Comparison of ENCODE assay signal across 18 cellular contexts in the genomic region with DNA sequence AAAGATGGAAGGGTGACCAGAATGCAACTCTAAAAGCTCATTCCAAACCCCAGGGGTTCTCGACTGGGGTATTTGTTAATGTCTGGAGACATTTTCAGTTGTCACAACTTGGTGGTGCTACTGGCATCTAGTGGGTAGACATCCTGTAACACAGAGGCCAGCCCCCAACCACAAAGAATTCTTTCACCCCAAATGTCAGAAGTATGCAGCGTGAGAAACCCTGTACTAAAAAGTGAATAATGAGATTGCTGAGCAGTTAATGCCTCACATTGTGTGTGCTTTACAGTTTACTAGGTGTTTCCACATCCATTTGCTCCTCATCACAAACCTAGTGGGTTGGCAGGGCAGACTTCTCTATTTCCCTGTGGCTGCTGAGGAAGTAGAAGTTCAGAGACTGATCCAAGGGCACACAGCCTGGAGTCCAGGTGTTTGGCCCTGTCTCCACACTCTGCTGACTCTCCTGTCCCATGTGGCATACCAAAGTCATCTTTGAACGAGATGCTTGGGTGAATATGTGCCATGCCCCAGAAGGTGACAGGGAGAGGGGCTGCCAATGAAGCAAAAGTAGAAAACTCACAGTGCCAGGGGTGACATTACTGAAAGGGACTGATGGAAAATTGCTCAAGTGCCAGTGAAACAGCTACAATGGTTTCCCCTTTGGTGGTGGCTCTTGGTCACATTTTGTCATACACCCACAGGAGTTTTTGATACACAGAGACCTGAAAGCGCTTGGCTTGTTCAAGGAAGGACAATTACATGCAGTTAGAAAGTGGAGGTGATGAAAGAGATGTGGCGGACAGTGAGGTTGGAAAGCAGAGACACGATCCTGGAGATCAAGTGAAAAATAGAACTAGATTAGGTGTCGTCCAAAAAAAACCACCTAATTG. TPM values are rescaled to one million over a fixed set of nuclear protein-coding genes. Genes with fewer than 3 reads are reported as not detected.
DNase-seq lines count a peak whose midpoint lies in the region; ATAC-seq, FAIRE-seq and TF ChIP-seq lines count a peak whose summit lies in the region.
"Had no signal": no experiment of that assay in that cellular context is flagged by ENCODE, and none has a peak within 500 bp of the region (broad histone marks: within the 10 kb centered on the region; RNA-seq: fewer than 3 reads in every experiment).

No MANE protein-coding gene starts in this region.

- TF ChIP-seq POLR2A in heart left ventricle (IDR thresholded peaks at IDR 0.05) (no peak), esophagus muscularis mucosa (IDR thresholded peaks at IDR 0.05; ENCODE audit: low read depth) (no peak)

- TF ChIP-seq CTCF in heart left ventricle (IDR thresholded peaks at IDR 0.05) (no peak), esophagus muscularis mucosa (IDR thresholded peaks at IDR 0.05) (no peak)

- WGBS in heart left ventricle, 4 donors, result 52 to 57% (median 56%) methylated on average over 7 of the region's 7 CpGs
- 85% methylated on average over 7 of the region's 7 CpGs for WGBS in esophagus muscularis mucosa

- no peaks in the 10 kb centered on the region for H3K27me3 ChIP-seq in heart left ventricle
- H3K27me3 ChIP-seq in skeletal muscle tissue (ENCODE audit: control insufficient read depth in 3 of 3, insufficient read depth in 3 of 3, low read length in 3 of 3), result no peaks in the 10 kb centered on the region
- H3K27me3 ChIP-seq in esophagus muscularis mucosa, result no peaks in the 10 kb centered on the region
- H3K27me3 ChIP-seq: Peyer's patch, right lobe of liver had no signal

- intact Hi-C loops in heart left ventricle (cut with DNase I) (loop anchor here in 1 of 10 donors (10.0 kb wide), 1 partner anchor 155 kb away; a partner anchor contains a TSS), esophagus muscularis mucosa (cut with DNase I) (no loop called here)

- DNase-seq in GM18507 (ENCODE audit: extremely low spot score, insufficient read length, low read depth) (no peak), NOMO-1 treated with DMSO at 0.1 percent for 48 hours (lab: John Stamatoyannopoulos, UW; ENCODE audit: unreplicated experiment) (peak; percentile 24), heart left ventricle (no peak), caudate nucleus (lab: John Stamatoyannopoulos, UW) (no peak), esophagus muscularis mucosa (ENCODE audit: extremely low spot score) (no peak)
- DNase-seq: activated CD4-positive, alpha-beta T cell treated with anti-CD3 and anti-CD28 coated beads for 48 hours; activated gamma-delta T cell treated with Interleukin-2 at 50 U/mL for 16 hours; anterior cingulate cortex; midbrain; NCI-H1417; NCI-H69; occipital lobe; Peyer's patch; right lobe of liver had no signal

- H3K9ac ChIP-seq in skeletal muscle tissue (ENCODE audit: low read depth in 1 of 3, low read length in 3 of 3), result no peak overlapping the region

- TF ChIP-seq EP300 in esophagus muscularis mucosa (IDR thresholded peaks at IDR 0.05), result no peak

- FAIRE-seq in GM18507 (lab: Jason Lieb, UNC), result peak; percentile 56
- FAIRE-seq: D721Med, urothelium cell line had no signal

- H3K9me3 ChIP-seq in heart left ventricle, result no peaks in the 10 kb centered on the region
- no peaks in the 10 kb centered on the region for H3K9me3 ChIP-seq in skeletal muscle tissue (ENCODE audit: control insufficient read depth in 3 of 3, low read length in 3 of 3)
- no peaks in the 10 kb centered on the region for H3K9me3 ChIP-seq in esophagus muscularis mucosa
- H3K9me3 ChIP-seq: Peyer's patch, right lobe of liver had no signal

- ATAC-seq in heart left ventricle (no peak), HG02678 (IDR thresholded peaks at IDR 0.05; ENCODE audit: unreplicated experiment) (no peak)
- ATAC-seq: right lobe of liver had no signal

- H3K4me3 ChIP-seq in heart left ventricle (no peak overlapping the region), skeletal muscle tissue (ENCODE audit: low read length in 3 of 3) (no peak overlapping the region), esophagus muscularis mucosa (no peak overlapping the region)
- H3K4me3 ChIP-seq: Peyer's patch, right lobe of liver had no signal

- H3K4me1 ChIP-seq in heart left ventricle (peaks cover 0 to 35% (median 11%) of the 10 kb centered on the region in 12 donors), skeletal muscle tissue (ENCODE audit: control insufficient read depth in 3 of 3, insufficient read depth in 3 of 3, low read length in 3 of 3) (peaks cover 7 to 38% (median 25%) of the 10 kb centered on the region in 3 donors), esophagus muscularis mucosa (no peaks in the 10 kb centered on the region)
- H3K4me1 ChIP-seq: Peyer's patch, right lobe of liver had no signal

- no peaks in the 10 kb centered on the region for H3K36me3 ChIP-seq in heart left ventricle
- H3K36me3 ChIP-seq in skeletal muscle tissue (ENCODE audit: control insufficient read depth in 3 of 3, insufficient read depth in 3 of 3, low read length in 3 of 3), result no peaks in the 10 kb centered on the region
- H3K36me3 ChIP-seq in esophagus muscularis mucosa, result no peaks in the 10 kb centered on the region
- H3K36me3 ChIP-seq: Peyer's patch, right lobe of liver had no signal

- H3K27ac ChIP-seq in heart left ventricle (peak overlapping the region; percentile 61 to 95 (median 79)), skeletal muscle tissue (ENCODE audit: low read depth, low read length) (peak overlapping the region; percentile 86), caudate nucleus (ENCODE audit: low read depth, low read length) (no peak overlapping the region), esophagus muscularis mucosa (replicated peaks in 1 of 4) (no peak overlapping the region)
- H3K27ac ChIP-seq: Peyer's patch, right lobe of liver had no signal

RNA-seq across cellular contexts. Expression of a gene that starts 10.1 kb away (rescaled TPM):
- total RNA-seq in heart left ventricle, result 1 to 10 TPM; 1.2 to 8.0 (median 1.8) TPM
- polyA plus RNA-seq in heart left ventricle, result under 1 TPM; 0.27 to 0.37 TPM
- 1.0 TPM for total RNA-seq in skeletal muscle tissue
- 1 to 10 TPM; 1.1 to 2.9 (median 2.3) TPM for total RNA-seq in esophagus muscularis mucosa

Comparison
In these comparisons a context has a peak if more than half of its experiments do, and no peak if none do; other contexts are left out.
1. H3K27ac ChIP-seq: peak in heart left ventricle (12 of 12) and skeletal muscle tissue (single experiment); none in caudate nucleus (single experiment) and esophagus muscularis mucosa (0 of 4).